ENCODE assay signal across 22 cellular contexts in the genomic region with DNA sequence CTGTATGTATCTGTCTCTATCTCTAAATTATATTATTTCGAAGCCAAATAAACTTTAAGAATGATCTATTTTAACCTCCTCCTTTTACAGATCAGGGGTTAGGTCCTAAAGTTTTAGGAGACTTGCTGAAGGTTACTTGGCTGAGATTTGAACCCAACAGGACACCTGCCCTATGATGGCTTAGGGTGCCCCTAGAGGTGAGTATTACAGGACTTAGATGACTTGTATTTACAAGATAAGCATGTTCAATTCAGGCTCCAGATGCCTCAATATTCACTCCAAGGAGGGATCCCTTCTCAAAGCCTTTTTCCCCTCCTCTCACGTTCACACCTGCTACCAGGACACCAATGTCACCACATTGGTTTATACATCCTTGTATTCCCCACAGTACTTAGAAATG.
DNase-seq lines count a peak whose midpoint lies in the region; ATAC-seq, FAIRE-seq and TF ChIP-seq lines count a peak whose summit lies in the region.
"Had no signal": no experiment of that assay in that cellular context is flagged by ENCODE, and none has a peak within 500 bp of the region (broad histone marks: within the 10 kb centered on the region; RNA-seq: fewer than 3 reads in every experiment).

No MANE protein-coding gene starts in this region.

- no peaks in the 10 kb centered on the region for H3K9me2 ChIP-seq in DOHH2 (replicated peaks; ENCODE audit: control insufficient read depth, low read length)

- no peaks in the 10 kb centered on the region for H3K36me3 Mint-ChIP-seq in endodermal cell (ENCODE audit: low read depth)
- H3K36me3 Mint-ChIP-seq: CD8-positive, alpha-beta memory T cell had no signal

- no peaks in the 10 kb centered on the region for H4K20me1 ChIP-seq in DOHH2 (ENCODE audit: control insufficient read depth, insufficient read depth, low read depth, low read length)

- no peak for DNase-seq in A549 (ENCODE audit: low read depth in 1 of 2, low spot score in 1 of 2)
- DNase-seq in NCI-H69 (lab: John Stamatoyannopoulos, UW), result peak; percentile 16
- no peak for DNase-seq in endodermal cell
- no peak for DNase-seq in H54 (ENCODE audit: insufficient read length, low spot score)
- no peak for DNase-seq in kidney glomerular epithelial cell (lab: John Stamatoyannopoulos, UW)
- no peak for DNase-seq in occipital lobe (lab: John Stamatoyannopoulos, UW)
- DNase-seq in NCI-H2196 (lab: John Stamatoyannopoulos, UW; ENCODE audit: unreplicated experiment), result no peak
- DNase-seq: C1 segment of cervical spinal cord; CD8-positive, alpha-beta memory T cell; DND-41; KG1; NCI-H1048; NCI-H1436; NCI-H2029; NCI-H2171; NCI-H446; PC-9 had no signal

- no peak for ATAC-seq in A549
- ATAC-seq: HepG2 had no signal

- POLR2A ChIA-PET in A549 (lab: Yijun Ruan, JAX), result no interaction called here

- H3K4me1 ChIP-seq in A549 (peaks cover 57% of the 10 kb centered on the region), DOHH2 (ENCODE audit: control insufficient read depth, low read length) (no peaks in the 10 kb centered on the region), endodermal cell (ENCODE audit: control insufficient read depth, insufficient read depth, low read length) (no peaks in the 10 kb centered on the region)

- peak overlapping the region in 1 of 2 experiments; percentile 81; a peak in 3 of 6 replicates for H3K27ac ChIP-seq in A549
- no peak overlapping the region for H3K27ac ChIP-seq in DOHH2 (ENCODE audit: low read depth, low read length)
- no peak overlapping the region for H3K27ac ChIP-seq in endodermal cell (ENCODE audit: low read depth, low read length)
- H3K27ac ChIP-seq: PC-9 had no signal

- no peak for TF ChIP-seq EP300 in A549 (IDR thresholded peaks at IDR 0.05)

- no peak overlapping the region for H3K9ac ChIP-seq in endodermal cell (ENCODE audit: extremely low read depth, low read length, poor library complexity, severe bottlenecking)

- FAIRE-seq in A549 (lab: Jason Lieb, UNC), result no peak
- FAIRE-seq in H54 (lab: Jason Lieb, UNC), result no peak
- FAIRE-seq: A204.1, G401.6, HepG2 had no signal

- no peak for TF ChIP-seq POLR2A in A549 (IDR thresholded peaks at IDR 0.05; ENCODE audit: low read length)
- TF ChIP-seq POLR2A in H54 (IDR thresholded peaks at IDR 0.05; ENCODE audit: low read depth, low read length), result no peak

- H3K36me3 ChIP-seq in DOHH2 (ENCODE audit: control insufficient read depth, low read length) (no peaks in the 10 kb centered on the region), endodermal cell (ENCODE audit: control insufficient read depth, insufficient read depth, low read length) (no peaks in the 10 kb centered on the region)

- H3K4me1 Mint-ChIP-seq in endodermal cell, result peaks cover 14% of the 10 kb centered on the region
- H3K4me1 Mint-ChIP-seq: CD8-positive, alpha-beta memory T cell had no signal

- H3F3A ChIP-seq in DOHH2 (ENCODE audit: control insufficient read depth, insufficient read depth), result no peaks in the 10 kb centered on the region

- peaks cover 3% of the 10 kb centered on the region for H3K27me3 Mint-ChIP-seq in endodermal cell (ENCODE audit: insufficient read depth)
- H3K27me3 Mint-ChIP-seq: CD8-positive, alpha-beta memory T cell had no signal

- WGBS in A549 (ENCODE audit: missing lambda C conversion rate), result 94% methylated on average over 2 of the region's 2 CpGs
- WGBS in endodermal cell (ENCODE audit: insufficient coverage in 1 of 2, insufficient read length in 1 of 2), 2 experiments, result 97% methylated on average over 2 of the region's 2 CpGs; no CpG with 5 or more reads in 1 of the 2 experiments

- no peak overlapping the region for H3K27ac Mint-ChIP-seq in endodermal cell
- H3K27ac Mint-ChIP-seq: CD8-positive, alpha-beta memory T cell; T-helper 1 cell treated with Interleukin-12 subunit alpha and Interleukin-12 subunit beta and Interleukin-4 antibody, amounts not matched to agents 30 μg/mL and 1 μg/mL, for 36 hours had no signal

- H3K9me3 ChIP-seq in A549 (no peaks in the 10 kb centered on the region), DOHH2 (ENCODE audit: control insufficient read depth, insufficient read depth, low read length) (no peaks in the 10 kb centered on the region), endodermal cell (ENCODE audit: control insufficient read depth, low read length) (no peaks in the 10 kb centered on the region)

- TF ChIP-seq RAD21 in A549 (conservative IDR thresholded peaks at IDR 0.05 in 1 of 2, IDR thresholded peaks at IDR 0.05 in 1 of 2), result 0 out of 5 replicates have a peak, but pooled peaks of 1 of the 2 experiments have one; percentile 20

- no peaks in the 10 kb centered on the region for H3K27me3 ChIP-seq in DOHH2 (ENCODE audit: control insufficient read depth, low read length)
- no peaks in the 10 kb centered on the region for H3K27me3 ChIP-seq in endodermal cell (ENCODE audit: control insufficient read depth, insufficient read depth, low read length, poor library complexity, severe bottlenecking)

- H3K79me2 ChIP-seq in DOHH2 (ENCODE audit: control insufficient read depth, low read length), result no peaks in the 10 kb centered on the region

- H3K4me3 Mint-ChIP-seq in endodermal cell, result no peak overlapping the region
- H3K4me3 Mint-ChIP-seq: CD8-positive, alpha-beta memory T cell; T-helper 1 cell treated with Interleukin-12 subunit alpha and Interleukin-12 subunit beta and Interleukin-4 antibody, amounts not matched to agents 30 μg/mL and 1 μg/mL, for 36 hours had no signal

- H3K4me2 ChIP-seq in A549, result no peak overlapping the region
- no peak overlapping the region for H3K4me2 ChIP-seq in DOHH2 (ENCODE audit: low read length)
- H3K4me2 ChIP-seq: PC-9 had no signal

- TF ChIP-seq CTCF in A549 (IDR thresholded peaks at IDR 0.05), result peak; percentile 12; the same call in 1 of the 3 replicates
- peak; percentile 17 for TF ChIP-seq CTCF in DOHH2 (IDR thresholded peaks at IDR 0.05; ENCODE audit: low read depth, low read length, poor library complexity, severe bottlenecking)
- peak; percentile 64 for TF ChIP-seq CTCF in endodermal cell (conservative IDR thresholded peaks at IDR 0.05)

- CTCF ChIA-PET in A549 (lab: Yijun Ruan, JAX), result interaction anchor here (1.3 kb wide), 1 partner anchor 117 kb away, joined by 3 read pairs; no protein-coding TSS in a partner anchor

- H3K4me3 ChIP-seq in A549 (no peak overlapping the region), DOHH2 (ENCODE audit: low read length) (no peak overlapping the region), endodermal cell (ENCODE audit: low read length) (no peak overlapping the region)
- H3K4me3 ChIP-seq: PC-9 had no signal

- H3K9me3 Mint-ChIP-seq in endodermal cell, result no peaks in the 10 kb centered on the region

TF ChIP-seq in A549, 52 proteins besides CTCF, POLR2A, EP300 and RAD21:
- TF ChIP-seq RFX5 (IDR thresholded peaks at IDR 0.05) (no peak), HES2 (IDR thresholded peaks at IDR 0.05) (no peak), RCOR1 (IDR thresholded peaks at IDR 0.05; ENCODE audit: low read depth, low read length) (no peak)

Comparison
In these comparisons a context has a peak if more than half of its experiments do, and no peak if none do; other contexts are left out.
1. CTCF ChIP-seq: peak in every context shown above with its lines; median percentile 64 in endodermal cell; 17 in DOHH2; 12 in A549.